In the genomic region with DNA sequence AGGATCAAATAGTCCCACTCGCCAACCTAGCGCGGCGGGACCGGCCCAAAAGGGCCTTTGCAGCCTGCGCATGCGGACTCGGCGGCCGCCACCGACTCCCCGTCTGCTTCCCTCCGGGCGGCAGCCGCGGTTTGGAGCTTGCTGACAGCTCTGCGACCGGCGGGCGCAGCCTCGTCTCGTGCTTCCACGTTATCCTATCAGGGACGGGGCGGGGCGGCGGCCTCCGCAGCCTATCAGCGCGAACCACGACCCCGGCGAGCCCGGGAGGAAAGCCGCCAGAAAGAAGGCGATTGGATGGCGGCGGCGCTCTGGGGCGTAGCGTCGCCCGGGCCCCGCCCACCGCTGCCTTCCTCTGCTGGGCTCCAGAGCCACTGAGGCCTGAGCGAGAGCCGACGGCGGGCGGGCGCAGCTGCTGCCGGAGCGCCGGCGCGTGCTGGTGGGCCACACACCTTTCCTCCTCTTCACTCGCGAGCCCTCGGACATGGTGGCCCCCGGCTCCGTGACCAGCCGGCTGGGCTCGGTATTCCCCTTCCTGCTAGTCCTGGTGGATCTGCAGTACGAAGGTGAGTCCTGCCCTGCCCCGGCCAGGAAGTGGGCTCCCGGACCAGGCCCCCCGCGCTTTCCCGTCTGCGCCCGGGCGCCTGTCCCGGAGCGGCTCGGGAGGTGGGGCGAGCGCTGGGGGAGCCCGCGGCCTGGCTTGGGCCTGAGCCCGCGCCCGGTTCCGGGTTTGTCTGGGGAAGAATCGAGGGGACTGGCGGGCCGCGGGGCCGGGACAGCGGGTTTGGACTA, we compare ENCODE assay signal across 8 cellular contexts. TPM values are rescaled to one million over a fixed set of nuclear protein-coding genes. Genes with fewer than 3 reads are reported as not detected.
DNase-seq lines count a peak whose midpoint lies in the region; ATAC-seq and TF ChIP-seq lines count a peak whose summit lies in the region.

A gene with protein sequence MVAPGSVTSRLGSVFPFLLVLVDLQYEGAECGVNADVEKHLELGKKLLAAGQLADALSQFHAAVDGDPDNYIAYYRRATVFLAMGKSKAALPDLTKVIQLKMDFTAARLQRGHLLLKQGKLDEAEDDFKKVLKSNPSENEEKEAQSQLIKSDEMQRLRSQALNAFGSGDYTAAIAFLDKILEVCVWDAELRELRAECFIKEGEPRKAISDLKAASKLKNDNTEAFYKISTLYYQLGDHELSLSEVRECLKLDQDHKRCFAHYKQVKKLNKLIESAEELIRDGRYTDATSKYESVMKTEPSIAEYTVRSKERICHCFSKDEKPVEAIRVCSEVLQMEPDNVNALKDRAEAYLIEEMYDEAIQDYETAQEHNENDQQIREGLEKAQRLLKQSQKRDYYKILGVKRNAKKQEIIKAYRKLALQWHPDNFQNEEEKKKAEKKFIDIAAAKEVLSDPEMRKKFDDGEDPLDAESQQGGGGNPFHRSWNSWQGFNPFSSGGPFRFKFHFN (plus strand): TSS at position 365 of the 789 bp plus-strand sequence. CDS start 117 bp downstream, at position 482.

- H3K4me1 ChIP-seq in ACC112 (ENCODE audit: control insufficient read depth, insufficient read depth, low read length, unreplicated experiment) (peaks cover 24% of the 10 kb centered on the region), breast epithelium (peaks cover 0 to 13% of the 10 kb centered on the region in 2 donors), iPS-18a (ENCODE audit: control insufficient read depth, low read depth, low read length) (peaks cover 21% of the 10 kb centered on the region), skeletal muscle tissue (ENCODE audit: control insufficient read depth in 3 of 3, insufficient read depth in 3 of 3, low read length in 3 of 3) (peaks cover 8 to 31% (median 21%) of the 10 kb centered on the region in 3 donors)

- intact Hi-C loops in breast epithelium (cut with DNase I; ENCODE audit: low total_unique reads), result no loop called here

- H3K27ac ChIP-seq in ACC112 (ENCODE audit: low read depth, low read length) (peak within 1 kb of the TSS; percentile 65), VCaP (peak within 1 kb of the TSS; percentile 64), breast epithelium (peak within 1 kb of the TSS; percentile 95 to 96), iPS-18a (ENCODE audit: low read length) (peak within 1 kb of the TSS; percentile 56), skeletal muscle tissue (ENCODE audit: low read depth, low read length) (peak within 1 kb of the TSS; percentile 98)

- peak; percentile 89 for TF ChIP-seq POLR2A in breast epithelium (IDR thresholded peaks at IDR 0.05)

- no peak for TF ChIP-seq CTCF in VCaP (conservative IDR thresholded peaks at IDR 0.05)
- TF ChIP-seq CTCF in breast epithelium (IDR thresholded peaks at IDR 0.05), result peak in 1 of 3 donors; percentile 14

- ATAC-seq in GM18870 (IDR thresholded peaks at IDR 0.05; ENCODE audit: unreplicated experiment) (peak; percentile 92), HG03135 (IDR thresholded peaks at IDR 0.05; ENCODE audit: unreplicated experiment) (peak; percentile 95)

- no peaks in the 10 kb centered on the region for H3K36me3 ChIP-seq in ACC112 (ENCODE audit: insufficient read depth, low read length)
- no peaks in the 10 kb centered on the region for H3K36me3 ChIP-seq in breast epithelium
- no peaks in the 10 kb centered on the region for H3K36me3 ChIP-seq in iPS-18a (ENCODE audit: control insufficient read depth, low read depth, low read length)
- H3K36me3 ChIP-seq in skeletal muscle tissue (ENCODE audit: control insufficient read depth in 3 of 3, insufficient read depth in 3 of 3, low read length in 3 of 3), result peaks cover 0 to 1% (median 0%) of the 10 kb centered on the region in 3 donors

- H3K9me3 ChIP-seq in breast epithelium (peaks cover 2 to 3% of the 10 kb centered on the region in 2 donors), iPS-18a (ENCODE audit: control insufficient read depth, low read depth, low read length) (no peaks in the 10 kb centered on the region), skeletal muscle tissue (ENCODE audit: control insufficient read depth in 3 of 3, low read length in 3 of 3) (peaks cover 0 to 3% (median under 1%) of the 10 kb centered on the region in 3 donors)

- H3K79me2 ChIP-seq in ACC112 (ENCODE audit: control insufficient read depth, insufficient read depth, low read length, unreplicated experiment), result peaks cover 45% of the 10 kb centered on the region

- peak within 1 kb of the TSS; percentile 79 for H3K9ac ChIP-seq in iPS-18a (ENCODE audit: low read length)
- peak within 1 kb of the TSS; percentile 94 to 98 (median 97) for H3K9ac ChIP-seq in skeletal muscle tissue (ENCODE audit: low read depth in 1 of 3, low read length in 3 of 3)

- H3K27me3 ChIP-seq in ACC112 (ENCODE audit: insufficient read depth, low read length), result no peaks in the 10 kb centered on the region
- no peaks in the 10 kb centered on the region for H3K27me3 ChIP-seq in breast epithelium
- peaks cover 13% of the 10 kb centered on the region for H3K27me3 ChIP-seq in iPS-18a (ENCODE audit: control insufficient read depth, insufficient read depth, low read length)
- no peaks in the 10 kb centered on the region for H3K27me3 ChIP-seq in skeletal muscle tissue (ENCODE audit: control insufficient read depth in 3 of 3, insufficient read depth in 3 of 3, low read length in 3 of 3)

- DNase-seq in NCI-H2196 treated with DMSO at 0.1 percent for 48 hours (lab: John Stamatoyannopoulos, UW; ENCODE audit: unreplicated experiment) (peak; percentile 85), breast epithelium (ENCODE audit: low spot score in 2 of 2) (peak; percentile 98 to 99)

- H3K4me3 ChIP-seq in ACC112 (ENCODE audit: low read depth, low read length) (peak within 1 kb of the TSS; percentile 77), breast epithelium (peak within 1 kb of the TSS; percentile 78 to 94 (median 85)), iPS-18a (ENCODE audit: low read length) (peak within 1 kb of the TSS; percentile 97), skeletal muscle tissue (ENCODE audit: low read length in 3 of 3) (peak within 1 kb of the TSS; percentile 93 to 96 (median 96))

- peak within 1 kb of the TSS; percentile 97 for H2AFZ ChIP-seq in ACC112 (ENCODE audit: low read length, unreplicated experiment)

RNA-seq across cellular contexts. Expression of the gene that starts here (rescaled TPM):
- total RNA-seq in breast epithelium (10 to 100 TPM; 44.3 to 62.3 (median 60.3) TPM), skeletal muscle tissue (23.5 TPM)

Comparison
In these comparisons a context has a peak if more than half of its experiments do, and no peak if none do; other contexts are left out.
1. Peak in every context shown above with its lines: DNase-seq, ATAC-seq, H3K4me3 ChIP-seq and H3K27ac ChIP-seq.